11 cellular contexts compared by ENCODE assay signal in the genomic region with DNA sequence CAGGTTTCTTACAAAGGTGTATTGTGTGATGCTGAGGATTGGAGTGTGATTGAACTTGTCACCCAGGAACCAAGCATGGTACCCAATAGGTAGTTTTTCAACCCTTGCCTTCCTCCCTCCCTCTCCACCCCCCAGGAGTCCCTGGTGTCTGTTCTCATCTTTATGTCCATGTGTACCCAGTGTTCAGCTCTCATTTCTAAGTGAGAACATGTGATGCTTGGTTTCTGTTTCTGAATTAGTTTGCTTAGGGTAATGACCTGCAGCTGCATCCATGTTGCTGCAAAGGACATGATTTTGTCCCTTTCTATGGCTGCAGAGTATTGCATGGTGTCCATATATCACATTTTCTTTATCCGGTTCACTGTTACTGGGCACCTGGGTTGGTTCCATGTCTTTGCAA.
A peak's percentile ranks its signal among the peaks of the same experiment; 100 is the strongest.
DNase-seq lines count a peak whose midpoint lies in the region; ATAC-seq and TF ChIP-seq lines count a peak whose summit lies in the region.
"Had no signal": no experiment of that assay in that cellular context is flagged by ENCODE, and none has a peak within 500 bp of the region (broad histone marks: within the 10 kb centered on the region; RNA-seq: fewer than 3 reads in every experiment).

No MANE protein-coding gene starts in this region.

- H3K4me1 ChIP-seq in OCI-LY3 (ENCODE audit: low read length): peaks cover 17% of the 10 kb centered on the region
- peaks cover 0 to 37% (median 13%) of the 10 kb centered on the region in 4 donors for H3K4me1 ChIP-seq in sigmoid colon

- TF ChIP-seq EP300 in sigmoid colon (IDR thresholded peaks at IDR 0.05): no peak

- no peak overlapping the region for H2AFZ ChIP-seq in OCI-LY3 (ENCODE audit: low read depth, low read length)

- H3K4me3 ChIP-seq in OCI-LY3 (ENCODE audit: low read length) (peak overlapping the region; percentile 31), sigmoid colon (no peak overlapping the region)
- H3K4me3 ChIP-seq: esophagus muscularis mucosa, thoracic aorta had no signal

- intact Hi-C loops in posterior cingulate gyrus (cut with DNase I): no loop called here
- intact Hi-C loops in sigmoid colon (cut with DNase I): no loop called here

- no peak for TF ChIP-seq POLR2A in sigmoid colon (IDR thresholded peaks at IDR 0.05)

- no peaks in the 10 kb centered on the region for H4K20me1 ChIP-seq in OCI-LY3 (ENCODE audit: insufficient read depth, low read length)

- no peak overlapping the region for H3K9ac ChIP-seq in OCI-LY3 (ENCODE audit: low read length)

- peak overlapping the region; percentile 67 for H3K4me2 ChIP-seq in OCI-LY3 (ENCODE audit: low read length)

- H3K27ac ChIP-seq in OCI-LY3 (ENCODE audit: low read length) (peak overlapping the region; percentile 49), sigmoid colon (peak overlapping the region in 1 of 4 donors; percentile 46)
- H3K27ac ChIP-seq: esophagus muscularis mucosa, thoracic aorta had no signal

- H3K79me2 ChIP-seq in OCI-LY3 (ENCODE audit: low read length): no peaks in the 10 kb centered on the region

- ATAC-seq in GM18873 (IDR thresholded peaks at IDR 0.05; ENCODE audit: low FRiP score, unreplicated experiment) (peak; percentile 94), GM21526 (IDR thresholded peaks at IDR 0.05; ENCODE audit: low FRiP score, unreplicated experiment) (peak; percentile 84), HG03135 (IDR thresholded peaks at IDR 0.05; ENCODE audit: unreplicated experiment) (peak; percentile 78)

- DNase-seq in posterior cingulate gyrus: no peak
- no peak for DNase-seq in sigmoid colon
- no peak for DNase-seq in amniotic stem cell (lab: John Stamatoyannopoulos, UW)
- DNase-seq: DMS79; stimulated activated CD4-positive, alpha-beta T cell treated with anti-CD3 and anti-CD28 coated beads, Interleukin-4, amount 100 ng/mL, for 1 hour had no signal

- no peaks in the 10 kb centered on the region for H3K27me3 ChIP-seq in OCI-LY3 (ENCODE audit: low read depth, low read length)
- H3K27me3 ChIP-seq in sigmoid colon: no peaks in the 10 kb centered on the region
- H3K27me3 ChIP-seq: esophagus muscularis mucosa had no signal

- 84 to 88% methylated on average over 1 of the region's 1 CpG for WGBS in sigmoid colon, 2 donors

- TF ChIP-seq CTCF in OCI-LY3 (IDR thresholded peaks at IDR 0.05; ENCODE audit: low read depth, low read length) (no peak), sigmoid colon (IDR thresholded peaks at IDR 0.05) (no peak)

- peaks cover 15% of the 10 kb centered on the region for H3K36me3 ChIP-seq in OCI-LY3 (replicated peaks; ENCODE audit: low read depth, low read length)
- H3K36me3 ChIP-seq in sigmoid colon: peaks cover 8 to 89% (median 18%) of the 10 kb centered on the region in 4 donors

- H3K9me3 ChIP-seq in OCI-LY3 (ENCODE audit: insufficient read depth, low read length) (no peaks in the 10 kb centered on the region), sigmoid colon (no peaks in the 10 kb centered on the region)
- H3K9me3 ChIP-seq: esophagus muscularis mucosa, thoracic aorta had no signal
